Comparison of ENCODE assay signal across 8 cellular contexts in genomic region chr10:101067356-101068083, GRCh38. TPM values are rescaled to one million over a fixed set of nuclear protein-coding genes. Genes with fewer than 3 reads are reported as not detected.
DNase-seq lines count a peak whose midpoint lies in the region; ATAC-seq, FAIRE-seq and TF ChIP-seq lines count a peak whose summit lies in the region.

No MANE protein-coding gene starts in this region.

- H3K9me3 Mint-ChIP-seq in Caco-2 (ENCODE audit: unreplicated experiment) (no peaks in the 10 kb centered on the region), WTC11 (no peaks in the 10 kb centered on the region)

- no peaks in the 10 kb centered on the region for H3K27me3 Mint-ChIP-seq in Caco-2 (ENCODE audit: insufficient read depth, unreplicated experiment)
- peaks cover 72% of the 10 kb centered on the region for H3K27me3 Mint-ChIP-seq in WTC11 (ENCODE audit: low read depth)

- H3K4me3 Mint-ChIP-seq in Caco-2 (ENCODE audit: unreplicated experiment) = peak overlapping the region; percentile 96
- peak overlapping the region; percentile 93 for H3K4me3 Mint-ChIP-seq in WTC11

- ATAC-seq in WTC11 (peak; percentile 26), GM21737 (IDR thresholded peaks at IDR 0.05; ENCODE audit: unreplicated experiment) (no peak)

- H3K4me1 Mint-ChIP-seq in Caco-2 (ENCODE audit: low read depth, unreplicated experiment) = peaks cover 22% of the 10 kb centered on the region
- H3K4me1 Mint-ChIP-seq in WTC11 = peaks cover 42% of the 10 kb centered on the region

- TF ChIP-seq POLR2A in H54 (IDR thresholded peaks at IDR 0.05; ENCODE audit: low read depth, low read length) = peak; percentile 31; the same call in 1 of the 2 replicates

- peak overlapping the region; percentile 84 for H2AFZ ChIP-seq in keratinocyte (ENCODE audit: control insufficient read depth, low read length)

- H3K9ac ChIP-seq in keratinocyte (ENCODE audit: control insufficient read depth, extremely low read depth, insufficient read depth, low read length) = peak overlapping the region; percentile 49

- DNase-seq in Caco-2 (peak; percentile 90), H54 (ENCODE audit: insufficient read length, low spot score) (peak; percentile 57), NCI-H2107 treated with DMSO at 0.1 percent for 48 hours (lab: John Stamatoyannopoulos, UW; ENCODE audit: unreplicated experiment) (peak; percentile 57), WTC11 (ENCODE audit: low spot score) (peak; percentile 89), keratinocyte (ENCODE audit: low read depth, low spot score) (no peak)
- DNase-seq in central memory CD4-positive, alpha-beta T cell = peak; percentile 69
- peak; percentile 61 to 91 (median 73) for DNase-seq in stimulated activated CD4-positive, alpha-beta T cell treated with anti-CD3 and anti-CD28 coated beads, Interleukin-12 subunit alpha, Interleukin-12 subunit beta, amount 100 ng/mL, for 48 hours (ENCODE audit: low read depth in 2 of 3, low spot score in 1 of 3)

- FAIRE-seq in H54 (lab: Jason Lieb, UNC) (no peak), keratinocyte (lab: Jason Lieb, UNC) (peak; percentile 87)

- no peaks in the 10 kb centered on the region for H3K79me2 ChIP-seq in keratinocyte (ENCODE audit: control insufficient read depth, insufficient read depth, low read length)

- H3K27ac ChIP-seq in keratinocyte (ENCODE audit: control insufficient read depth, insufficient read depth, low read length) = no peak overlapping the region

- peak overlapping the region; percentile 70 for H3K4me3 ChIP-seq in Caco-2 (ENCODE audit: low read depth, low read length)
- peak overlapping the region; percentile 41 to 78 (median 66) for H3K4me3 ChIP-seq in keratinocyte (ENCODE audit: control insufficient read depth in 2 of 3, extremely low read depth in 1 of 3, insufficient read depth in 2 of 3, low read depth in 1 of 3, low read length in 3 of 3)

- peaks cover 30% of the 10 kb centered on the region for H3K4me1 ChIP-seq in Caco-2
- peaks cover 9% of the 10 kb centered on the region for H3K4me1 ChIP-seq in keratinocyte (ENCODE audit: control insufficient read depth, extremely low read depth, insufficient read depth, low read length)

- H3K27me3 ChIP-seq in Caco-2 (replicated peaks; ENCODE audit: control insufficient read depth, insufficient read depth, low read length) = no peaks in the 10 kb centered on the region
- peaks cover 22% of the 10 kb centered on the region for H3K27me3 ChIP-seq in keratinocyte (ENCODE audit: control insufficient read depth, extremely low read depth, insufficient read depth, low read length)

- peak overlapping the region; percentile 84 for H3K4me2 ChIP-seq in keratinocyte (ENCODE audit: control insufficient read depth, extremely low read depth, insufficient read depth, low read depth, low read length)

- H3K27ac Mint-ChIP-seq in Caco-2 (ENCODE audit: unreplicated experiment) (peak overlapping the region; percentile 98), WTC11 (no peak overlapping the region)

- no peaks in the 10 kb centered on the region for H3K9me3 ChIP-seq in Caco-2
- H3K9me3 ChIP-seq in keratinocyte (ENCODE audit: control insufficient read depth, low read depth, low read length) = no peaks in the 10 kb centered on the region

- CTCF ChIA-PET in Caco-2 (lab: Charles Lee) (interaction anchor here (1.3 to 5.0 kb wide), 11 partner anchors 8 to 80 kb away, joined by 3 to 47 read pairs (median 9); partner anchors contain the start of genes PDZD7 and SFXN3), WTC11 (lab: Charles Lee) (interaction anchor here (0.6 to 15.0 kb wide), 18 partner anchors 11 to 146 kb away, joined by 3 to 405 read pairs (median 4); partner anchors contain the start of genes PDZD7, SEMA4G and SFXN3)

- TF ChIP-seq CTCF in Caco-2 (IDR thresholded peaks at IDR 0.05; ENCODE audit: insufficient read depth in 1 of 2, low read depth in 1 of 2, low read length in 1 of 2, severe bottlenecking in 1 of 2, unreplicated experiment in 1 of 2) = peak; percentile 86 to 92
- peak; percentile 68 for TF ChIP-seq CTCF in WTC11 (IDR thresholded peaks at IDR 0.05)
- peak; percentile 69 to 87 (median 86) for TF ChIP-seq CTCF in keratinocyte (optimal IDR thresholded peaks at IDR 0.05 in 1 of 3, IDR thresholded peaks at IDR 0.05 in 1 of 3, conservative IDR thresholded peaks at IDR 0.05 in 1 of 3; ENCODE audit: extremely low read depth in 1 of 3, insufficient read depth in 2 of 3, low read length in 3 of 3)

- intact Hi-C loops in Caco-2 (cut with micrococcal nuclease; ENCODE audit: unreplicated experiment) = loop anchor here (1.0 to 5.0 kb wide), 3 partner anchors 7 to 69 kb away; partner anchors contain the start of genes LZTS2, PDZD7 and SFXN3

- no TSS peak for BruUV-seq in Caco-2 (replicated peaks; lab: Mats Ljungman, UMichigan)

- POLR2A ChIA-PET in Caco-2 (lab: Charles Lee) = interaction anchor here (1.1 kb wide), 1 partner anchor 75 kb away, joined by 4 read pairs; no protein-coding TSS in a partner anchor
- POLR2A ChIA-PET in WTC11 (lab: Charles Lee) = interaction anchor here (0.8 to 1.2 kb wide), 2 partner anchors 25 to 75 kb away, joined by 3 read pairs; no protein-coding TSS in a partner anchor

- no peaks in the 10 kb centered on the region for H3K9me1 ChIP-seq in keratinocyte (ENCODE audit: control insufficient read depth, extremely low read depth, insufficient read depth, low read length)

- no peaks in the 10 kb centered on the region for H4K20me1 ChIP-seq in keratinocyte (ENCODE audit: control insufficient read depth, extremely low read depth, insufficient read depth, low read length)

- H3K36me3 Mint-ChIP-seq in Caco-2 (ENCODE audit: insufficient read depth, unreplicated experiment) (peaks cover 29% of the 10 kb centered on the region), WTC11 (no peaks in the 10 kb centered on the region)

- dilution Hi-C loops in keratinocyte (cut with MboI; ENCODE audit: extremely low pct_ligation_motif_present, low sequenced_read_pairs) = no loop called here

- H3K36me3 ChIP-seq in Caco-2 (ENCODE audit: control insufficient read depth, insufficient read depth, low read length) (no peaks in the 10 kb centered on the region; the same call in 1 of the 2 replicates), keratinocyte (ENCODE audit: control insufficient read depth in 2 of 2, extremely low read depth in 1 of 2, insufficient read depth in 2 of 2, low read length in 2 of 2) (no peaks in the 10 kb centered on the region)

TF ChIP-seq in WTC11, 78 proteins besides CTCF, POLR2A, EP300 and RAD21 (continues in another document):
- TF ChIP-seq MAX (CRISPR knock-in tag; IDR thresholded peaks at IDR 0.05) = peak; percentile 54; the same call in 1 of the 2 replicates

RNA-seq across cellular contexts. Expression of gene KAZALD1, which starts 5.7 kb away (rescaled TPM):
- total RNA-seq in Caco-2 (2022) = 41.3 and 42.3 TPM in 2 replicates
- total RNA-seq in WTC11 (2021) = 9.6 to 19.2 TPM (median 10.2 TPM) in 3 replicates
- polyA plus RNA-seq in keratinocyte = 0.08 to 0.18 TPM (median 0.18 TPM) in 3 replicates
- polyA plus RNA-seq in keratinocyte (2011; ENCODE audit: low read depth) = 0.40 TPM
- polyA plus RNA-seq in keratinocyte (2011; cell fraction: cytosol; rRNA removed) = 0.06 and 0.07 TPM in 2 replicates
- polyA plus RNA-seq in keratinocyte (2011; cell fraction: nucleus; rRNA removed) = 0.11 TPM in 1 of 2 replicates, not detected in the other
- polyA plus RNA-seq in keratinocyte (2012; ENCODE audit: low replicate concordance) = 0.18 and 0.72 TPM in 2 replicates
- polyA minus RNA-seq in keratinocyte = 0.36 to 0.38 TPM in 2 of 3 replicates, not detected in the other
- polyA minus RNA-seq in keratinocyte (2011; cell fraction: cytosol; rRNA and poly(A)+ RNA removed) = 0.96 TPM
- polyA minus RNA-seq in keratinocyte (2011; cell fraction: nucleus; rRNA and poly(A)+ RNA removed) = not detected in 2 replicates

RNA-seq across cellular contexts. Expression of gene SFXN3, which starts 36.5 kb away (rescaled TPM):
- total RNA-seq in Caco-2 (2022) (23.4 and 30.3 TPM in 2 replicates), WTC11 (2021) (2.5 to 5.6 TPM (median 3.2 TPM) in 3 replicates)
- polyA plus RNA-seq in keratinocyte = 77.0 to 102 TPM (median 78.7 TPM) in 3 replicates
- polyA plus RNA-seq in keratinocyte (2011; ENCODE audit: low read depth) = 16.3 TPM
- 46.8 and 54.3 TPM in 2 replicates for polyA plus RNA-seq in keratinocyte (2011; cell fraction: cytosol; rRNA removed)
- polyA plus RNA-seq in keratinocyte (2011; cell fraction: nucleus; rRNA removed) = 223 and 238 TPM in 2 replicates
- polyA plus RNA-seq in keratinocyte (2012; ENCODE audit: low replicate concordance) = 29.7 and 42.9 TPM in 2 replicates
- polyA minus RNA-seq in keratinocyte = 101 to 143 TPM (median 111 TPM) in 3 replicates
- 110 TPM for polyA minus RNA-seq in keratinocyte (2011; cell fraction: cytosol; rRNA and poly(A)+ RNA removed)
- 45.5 and 69.4 TPM in 2 replicates for polyA minus RNA-seq in keratinocyte (2011; cell fraction: nucleus; rRNA and poly(A)+ RNA removed)

RNA-seq across cellular contexts. Expression of gene PDZD7, which starts 36.6 kb away (rescaled TPM):
- total RNA-seq in Caco-2 (2022) (1.4 and 1.5 TPM in 2 replicates), WTC11 (2021) (1.9 to 2.7 TPM (median 2.6 TPM) in 3 replicates)
- 0.31 to 0.54 TPM (median 0.54 TPM) in 3 replicates for polyA plus RNA-seq in keratinocyte
- 0.10 TPM for polyA plus RNA-seq in keratinocyte (2011; ENCODE audit: low read depth)
- 0.15 and 0.34 TPM in 2 replicates for polyA plus RNA-seq in keratinocyte (2011; cell fraction: cytosol; rRNA removed)
- polyA plus RNA-seq in keratinocyte (2011; cell fraction: nucleus; rRNA removed) = 1.1 and 1.2 TPM in 2 replicates
- polyA plus RNA-seq in keratinocyte (2012; ENCODE audit: low replicate concordance) = 0.34 and 1.0 TPM in 2 replicates
- polyA minus RNA-seq in keratinocyte = 0.20 to 0.40 TPM in 2 of 3 replicates, not detected in the other
- polyA minus RNA-seq in keratinocyte (2011; cell fraction: cytosol; rRNA and poly(A)+ RNA removed) = not detected
- polyA minus RNA-seq in keratinocyte (2011; cell fraction: nucleus; rRNA and poly(A)+ RNA removed) = 0.11 and 0.78 TPM in 2 replicates
